Comparison of ENCODE assay signal across 17 cellular contexts in genomic region chr2:56587456-56587855, GRCh38.
"Had no signal": no experiment of that assay in that cellular context is flagged by ENCODE, and none has a peak within 500 bp of the region (broad histone marks: within the 10 kb centered on the region; RNA-seq: fewer than 3 reads in every experiment).

No MANE protein-coding gene starts in this region.

- H3K27ac ChIP-seq: heart left ventricle, neutrophil, parathyroid adenoma, skin epidermis, stomach, suprapubic skin, tibial nerve, WERI-Rb-1 had no signal

- H3K9me3 ChIP-seq: heart left ventricle, stomach, suprapubic skin, tibial nerve had no signal

- H3K4me3 ChIP-seq: heart left ventricle, skin epidermis, stomach, suprapubic skin, tibial nerve had no signal

- H2AFZ ChIP-seq: parathyroid adenoma had no signal

- H3K9ac ChIP-seq: parathyroid adenoma had no signal

- H3K27me3 ChIP-seq: heart left ventricle, neutrophil, stomach, suprapubic skin, tibial nerve had no signal

- H3K36me3 ChIP-seq: heart left ventricle, neutrophil, stomach, suprapubic skin, tibial nerve, WERI-Rb-1 had no signal

- DNase-seq: activated CD4-positive, CD25-positive, alpha-beta regulatory T cell treated with anti-CD3 and anti-CD28 coated beads, Interleukin-2, amount 50 U/mL, for 72 hours; activated naive CD4-positive, alpha-beta T cell; activated T-cell treated with anti-CD3 and anti-CD28 coated beads, Interleukin-2, amount 50 U/mL, for 1 hour; anterior cingulate cortex; heart left ventricle; islet precursor cell; left cardiac atrium; right cardiac atrium; stimulated activated CD4-positive, alpha-beta T cell treated with anti-CD3 and anti-CD28 coated beads, Interleukin-15, amount 100 ng/mL, for 24 hours; stomach; T-cell; WERI-Rb-1 had no signal

- H3K79me2 ChIP-seq: parathyroid adenoma had no signal

- H3K4me1 ChIP-seq: parathyroid adenoma, stomach, suprapubic skin, tibial nerve had no signal
